Comparison of ENCODE assay signal across 19 cellular contexts in the genomic region with DNA sequence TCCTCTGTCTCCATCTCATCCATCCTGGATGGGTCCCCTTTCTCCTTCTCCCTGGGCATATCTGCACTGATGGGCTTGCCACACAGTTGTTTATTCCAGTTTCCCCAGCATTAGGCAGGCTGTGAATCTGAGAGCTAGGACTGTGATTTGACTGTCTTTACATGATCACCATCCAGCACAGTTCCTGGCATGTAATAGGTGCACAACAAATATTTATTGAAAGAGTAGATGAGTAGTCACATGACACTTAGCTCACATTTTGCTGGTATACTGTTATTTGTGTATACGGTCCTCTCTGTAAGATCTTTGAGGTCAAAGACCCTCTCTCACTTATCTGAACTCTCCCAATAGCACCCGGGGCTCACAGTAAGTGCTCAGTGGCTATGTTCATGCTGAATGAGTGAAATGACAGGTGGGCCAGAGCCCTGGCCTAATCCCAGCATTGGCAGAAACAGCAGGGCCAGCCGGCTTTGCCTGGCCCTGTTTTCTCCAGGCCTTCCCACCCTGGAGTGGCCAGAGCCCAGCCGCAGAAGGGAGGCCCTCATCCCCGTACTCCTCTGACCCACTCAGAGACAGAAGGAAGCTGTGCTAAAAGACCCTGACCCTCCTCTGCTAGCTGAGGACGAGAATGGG. TPM values are rescaled to one million over a fixed set of nuclear protein-coding genes. Genes with fewer than 3 reads are reported as not detected.
A peak's percentile ranks its signal among the peaks of the same experiment; 100 is the strongest.
DNase-seq lines count a peak whose midpoint lies in the region; ATAC-seq, FAIRE-seq and TF ChIP-seq lines count a peak whose summit lies in the region.
"Had no signal": no experiment of that assay in that cellular context is flagged by ENCODE, and none has a peak within 500 bp of the region (broad histone marks: within the 10 kb centered on the region; RNA-seq: fewer than 3 reads in every experiment).

No MANE protein-coding gene starts in this region.

- no peak for TF ChIP-seq EP300 in K562 (IDR thresholded peaks at IDR 0.05; ENCODE audit: low read length)
- no peak for TF ChIP-seq EP300 in SK-N-SH (IDR thresholded peaks at IDR 0.05; ENCODE audit: borderline replicate concordance in 1 of 2, low read depth in 1 of 2, low read length in 1 of 2)

- peak overlapping the region; percentile 10 for H3K27ac Mint-ChIP-seq in stimulated activated effector memory CD8-positive, alpha-beta T cell treated with anti-CD3 and anti-CD28 coated beads, Interleukin-12 subunit alpha, Interleukin-12 subunit beta, amount 100 ng/mL, for 72 hours
- H3K27ac Mint-ChIP-seq: GM23338, HFFc6 had no signal

- peaks cover 15% of the 10 kb centered on the region for H3F3A ChIP-seq in SK-N-SH (replicated peaks; ENCODE audit: insufficient read depth)

- H3K4me1 Mint-ChIP-seq in stimulated activated effector memory CD8-positive, alpha-beta T cell treated with anti-CD3 and anti-CD28 coated beads, Interleukin-12 subunit alpha, Interleukin-12 subunit beta, amount 100 ng/mL, for 72 hours, result no peaks in the 10 kb centered on the region

- CTCF ChIA-PET in HEK293 (lab: Yijun Ruan, JAX), result interaction anchor here (0.6 to 1.4 kb wide), 3 partner anchors 56 to 596 kb away, joined by 3 to 7 read pairs (median 6); no protein-coding TSS in a partner anchor
- CTCF ChIA-PET in K562 (lab: Yijun Ruan, JAX; ENCODE audit: low intra/inter-chr PET ratio), result no interaction called here
- CTCF ChIA-PET in SK-N-SH (lab: Yijun Ruan, JAX), result interaction anchor here (0.9 to 16.9 kb wide), 4 partner anchors 17 to 146 kb away, joined by 3 to 299 read pairs (median 40); partner anchors contain the start of genes BAHD1, CCDC9B and INAFM2

- intact Hi-C loops in K562 (cut with micrococcal nuclease), result loop anchor here (5.0 kb wide), 2 partner anchors 67 to 102 kb away; partner anchors contain the start of genes DISP2 and INAFM2

- POLR2A ChIA-PET in HEK293 (lab: Yijun Ruan, JAX) (interaction anchor here (0.8 kb wide), 1 partner anchor 19 kb away, joined by 3 read pairs; the partner anchor contains the start of gene IVD), K562 (lab: Yijun Ruan, JAX) (interaction anchor here (1.1 to 3.7 kb wide), 4 partner anchors 11 to 71 kb away, joined by 3 to 16 read pairs (median 3); no protein-coding TSS in a partner anchor), SK-N-SH (lab: Yijun Ruan, JAX) (interaction anchor here (1.0 kb wide), 1 partner anchor 85 kb away, joined by 3 read pairs; no protein-coding TSS in a partner anchor)

- 64% methylated on average over 6 of the region's 6 CpGs for WGBS in K562 (ENCODE audit: insufficient coverage, low coverage, missing lambda C conversion rate)
- WGBS in SK-N-SH (ENCODE audit: low lambda C conversion rate), result 69% methylated on average over 4 of the region's 6 CpGs

- no peak overlapping the region for H2AFZ ChIP-seq in K562 (ENCODE audit: low read depth, low read length)
- H2AFZ ChIP-seq in osteoblast (ENCODE audit: low read length), result no peak overlapping the region
- no peak overlapping the region for H2AFZ ChIP-seq in SK-N-SH (ENCODE audit: low read depth)
- H2AFZ ChIP-seq: GM23338 had no signal

- no peaks in the 10 kb centered on the region for H3K27me3 ChIP-seq in K562 (ENCODE audit: control insufficient read depth in 2 of 2, insufficient read depth in 2 of 2, low read length in 2 of 2)
- H3K27me3 ChIP-seq in osteoblast (ENCODE audit: insufficient read depth, low read length), result peaks cover 5% of the 10 kb centered on the region
- no peaks in the 10 kb centered on the region for H3K27me3 ChIP-seq in SK-N-SH (ENCODE audit: insufficient read depth)
- H3K27me3 ChIP-seq: BLaER1 had no signal

- TF ChIP-seq POLR2A in K562 (conservative IDR thresholded peaks at IDR 0.05), result no peak

- no peak for TF ChIP-seq RAD21 in K562 (CRISPR knock-in tag; conservative IDR thresholded peaks at IDR 0.05 in 1 of 2, IDR thresholded peaks at IDR 0.05 in 1 of 2)
- TF ChIP-seq RAD21 in SK-N-SH (IDR thresholded peaks at IDR 0.05; ENCODE audit: low read length), result no peak

- no peaks in the 10 kb centered on the region for H3K9me3 Mint-ChIP-seq in stimulated activated effector memory CD8-positive, alpha-beta T cell treated with anti-CD3 and anti-CD28 coated beads, Interleukin-12 subunit alpha, Interleukin-12 subunit beta, amount 100 ng/mL, for 72 hours
- H3K9me3 Mint-ChIP-seq: GM23338, HFFc6 had no signal

- no peak for ATAC-seq in K562
- no peak for ATAC-seq in stimulated activated effector memory CD8-positive, alpha-beta T cell treated with anti-CD3 and anti-CD28 coated beads, Interleukin-12 subunit alpha, Interleukin-12 subunit beta, amount 100 ng/mL, for 72 hours
- ATAC-seq: GM23338 had no signal

- H3K9me2 ChIP-seq in SK-N-SH, result no peaks in the 10 kb centered on the region

- in situ Hi-C loops in K562 (cut with MboI), result loop anchor here (5.0 to 10.0 kb wide), 3 partner anchors 77 to 370 kb away; no protein-coding TSS in a partner anchor

- H3K36me3 Mint-ChIP-seq in stimulated activated effector memory CD8-positive, alpha-beta T cell treated with anti-CD3 and anti-CD28 coated beads, Interleukin-12 subunit alpha, Interleukin-12 subunit beta, amount 100 ng/mL, for 72 hours, result no peaks in the 10 kb centered on the region

- H3K4me3 ChIP-seq in HEK293 (ENCODE audit: low read depth, low read length) (no peak overlapping the region), K562 (no peak overlapping the region), osteoblast (ENCODE audit: insufficient read depth, low read length) (no peak overlapping the region), SK-N-SH (ENCODE audit: low read depth in 2 of 2, low read length in 1 of 2) (no peak overlapping the region)
- H3K4me3 ChIP-seq: BLaER1, GM23338 had no signal

- H3K9me3 ChIP-seq in HEK293 (ENCODE audit: control insufficient read depth, insufficient read depth, low read depth, low read length) (no peaks in the 10 kb centered on the region), K562 (replicated peaks; ENCODE audit: control insufficient read depth, insufficient read depth, low read depth, low read length) (no peaks in the 10 kb centered on the region), osteoblast (ENCODE audit: low read depth, low read length) (no peaks in the 10 kb centered on the region), SK-N-SH (no peaks in the 10 kb centered on the region)
- H3K9me3 ChIP-seq: BLaER1 had no signal

- H3K36me3 ChIP-seq in HEK293 (ENCODE audit: control insufficient read depth in 2 of 2, insufficient read depth in 1 of 2, low read length in 2 of 2) (no peaks in the 10 kb centered on the region; a peak in 1 of 3 replicates), K562 (ENCODE audit: control insufficient read depth, insufficient read depth, low read length) (no peaks in the 10 kb centered on the region), osteoblast (ENCODE audit: insufficient read depth, low read length) (no peaks in the 10 kb centered on the region), SK-N-SH (replicated peaks in 1 of 2; ENCODE audit: control insufficient read depth in 1 of 2, insufficient read depth in 2 of 2, low read length in 1 of 2) (no peaks in the 10 kb centered on the region)
- H3K36me3 ChIP-seq: BLaER1 had no signal

- FAIRE-seq in K562 (lab: Jason Lieb, UNC), result no peak
- FAIRE-seq: H54, HTR-8/SVneo had no signal

- no peaks in the 10 kb centered on the region for H4K20me1 ChIP-seq in K562 (replicated peaks; ENCODE audit: control insufficient read depth, insufficient read depth, low read length)
- peaks cover 5% of the 10 kb centered on the region for H4K20me1 ChIP-seq in osteoblast (ENCODE audit: insufficient read depth, low read length)
- no peaks in the 10 kb centered on the region for H4K20me1 ChIP-seq in SK-N-SH (ENCODE audit: insufficient read depth)

- no TSS peak for BruUV-seq in K562 (replicated peaks; lab: Mats Ljungman, UMichigan)

- DNase-seq in K562 (ENCODE audit: extremely low read depth in 1 of 4, low spot score in 3 of 4) (no peak), osteoblast (ENCODE audit: insufficient read length, low spot score, missing footprints) (peak; percentile 32), NCI-H146 (lab: John Stamatoyannopoulos, UW) (no peak), SK-N-SH (no peak)
- no peak for DNase-seq in stimulated activated effector memory CD8-positive, alpha-beta T cell treated with anti-CD3 and anti-CD28 coated beads, Interleukin-12 subunit alpha, Interleukin-12 subunit beta, amount 100 ng/mL, for 72 hours (ENCODE audit: low spot score in 2 of 2)
- DNase-seq in stimulated activated CD4-positive, alpha-beta T cell treated with anti-CD3 and anti-CD28 coated beads, Interleukin-15, amount 100 ng/mL, for 24 hours, result no peak
- DNase-seq: 8988T; Calu3; CD4-positive, alpha-beta memory T cell; DMS79 treated with DMSO at 0.1 percent for 48 hours; GF-D8; HCEC 1CT; HFFc6 had no signal

- H3K4me1 ChIP-seq in HEK293 (ENCODE audit: control insufficient read depth, insufficient read depth, low read length) (no peaks in the 10 kb centered on the region; the same call in 1 of the 2 replicates), K562 (replicated peaks in 1 of 2; ENCODE audit: control insufficient read depth in 2 of 2, insufficient read depth in 2 of 2, low read length in 2 of 2) (peaks cover 14 to 41% of the 10 kb centered on the region in 2 experiments; a peak in 4 of 5 replicates), osteoblast (ENCODE audit: insufficient read depth, low read length) (peaks cover 9% of the 10 kb centered on the region), SK-N-SH (ENCODE audit: control insufficient read depth in 1 of 2, insufficient read depth in 2 of 2, low read depth in 1 of 2, low read length in 1 of 2) (peaks cover 0 to 20% of the 10 kb centered on the region in 2 experiments; a peak in 1 of 4 replicates)

- no peaks in the 10 kb centered on the region for H3K9me1 ChIP-seq in K562 (ENCODE audit: control insufficient read depth, insufficient read depth, low read length)

- H3K4me2 ChIP-seq in K562 (ENCODE audit: insufficient read depth, low read length), result no peak overlapping the region
- no peak overlapping the region for H3K4me2 ChIP-seq in osteoblast (ENCODE audit: insufficient read depth, low read length)
- no peak overlapping the region for H3K4me2 ChIP-seq in SK-N-SH
- H3K4me2 ChIP-seq: BLaER1, GM23338 had no signal

- H3K27ac ChIP-seq in HEK293 (ENCODE audit: extremely low read depth, low read depth, low read length), result no peak overlapping the region
- no peak overlapping the region for H3K27ac ChIP-seq in K562 (ENCODE audit: extremely low read depth, low read depth, low read length)
- no peak overlapping the region for H3K27ac ChIP-seq in osteoblast (ENCODE audit: low read depth, low read length)
- H3K27ac ChIP-seq in SK-N-SH (ENCODE audit: low read depth in 2 of 2, low read length in 1 of 2), result no peak overlapping the region
- H3K27ac ChIP-seq: BLaER1 had no signal

- H3K9ac ChIP-seq in K562 (ENCODE audit: insufficient read depth in 1 of 2, low read depth in 2 of 2, low read length in 2 of 2) (no peak overlapping the region), SK-N-SH (no peak overlapping the region)
- H3K9ac ChIP-seq: BLaER1 had no signal

- H3K79me2 ChIP-seq in K562 (ENCODE audit: control insufficient read depth, insufficient read depth, low read length), result no peaks in the 10 kb centered on the region
- H3K79me2 ChIP-seq in osteoblast (ENCODE audit: insufficient read depth, low read length), result no peaks in the 10 kb centered on the region
- H3K79me2 ChIP-seq in SK-N-SH (ENCODE audit: insufficient read depth), result no peaks in the 10 kb centered on the region

- H3K4me3 Mint-ChIP-seq in stimulated activated effector memory CD8-positive, alpha-beta T cell treated with anti-CD3 and anti-CD28 coated beads, Interleukin-12 subunit alpha, Interleukin-12 subunit beta, amount 100 ng/mL, for 72 hours, result no peak overlapping the region
- H3K4me3 Mint-ChIP-seq: CD14-positive monocyte; CD4-positive, alpha-beta memory T cell; GM23338; HFFc6 had no signal

- no peak for TF ChIP-seq CTCF in HEK293 (tag by site-specific recombination; IDR thresholded peaks at IDR 0.05)
- no peak for TF ChIP-seq CTCF in K562 (IDR thresholded peaks at IDR 0.05 in 2 of 3, conservative IDR thresholded peaks at IDR 0.05 in 1 of 3; ENCODE audit: insufficient read depth in 2 of 3, low read depth in 1 of 3, low read length in 3 of 3)
- TF ChIP-seq CTCF in osteoblast (IDR thresholded peaks at IDR 0.05; ENCODE audit: extremely low read depth, low read depth, low read length), result no peak
- TF ChIP-seq CTCF in SK-N-SH (IDR thresholded peaks at IDR 0.05), result no peak

RNA-seq across cellular contexts. Expression of gene BAHD1, which starts 16.2 kb away (rescaled TPM):
- total RNA-seq in K562 (2011; cell fraction: chromatin; rRNA removed; ENCODE audit: low replicate concordance), result 30.6 and 63.4 TPM in 2 replicates
- 33.2 and 38.7 TPM in 2 replicates for total RNA-seq in K562 (2011; cell fraction: nucleolus; rRNA removed)
- 31.7 and 43.1 TPM in 2 replicates for total RNA-seq in K562 (2011; cell fraction: nucleoplasm; rRNA removed)
- total RNA-seq in K562 (2014; rRNA removed), result 15.2 and 20.8 TPM in 2 replicates
- total RNA-seq in K562 (2014; rRNA removed; fragmentation: Illumina TruSeq; extraction: Trizol), result 9.7 and 10.3 TPM in 2 replicates
- total RNA-seq in K562 (2015; rRNA removed; fragmentation: Illumina TruSeq; extraction: Trizol), result 11.5 and 12.3 TPM in 2 replicates
- total RNA-seq in K562 (2021), result 33.6 and 38.5 TPM in 2 replicates
- polyA plus RNA-seq in K562 (2011; rRNA removed), result 9.7 and 10.6 TPM in 2 replicates
- 9.1 and 16.4 TPM in 2 replicates for polyA plus RNA-seq in K562 (2011; cell fraction: cytosol; rRNA removed)
- polyA plus RNA-seq in K562 (2011; cell fraction: nucleus; rRNA removed), result 27.1 and 43.2 TPM in 2 replicates
- polyA plus RNA-seq in K562 (2012), result 24.0 and 25.8 TPM in 2 replicates
- polyA plus RNA-seq in K562 (2014; fragmentation: Illumina TruSeq; extraction: Trizol), result 18.4 and 26.4 TPM in 2 replicates
- under 1 TPM; 0.55 to 0.80 TPM for polyA plus RNA-seq in K562 (2014; fragmentation: Nextera tagmentation; extraction: Ambion mirVana)
- 19.0 and 19.4 TPM in 2 replicates for polyA plus RNA-seq in K562 (2014; rRNA removed)
- 7.1 and 10.0 TPM in 2 replicates for polyA minus RNA-seq in K562 (2011; rRNA and poly(A)+ RNA removed)
- polyA minus RNA-seq in K562 (2011; cell fraction: cytosol; rRNA and poly(A)+ RNA removed), result 12.7 TPM in 2 replicates
- polyA minus RNA-seq in K562 (2011; cell fraction: nucleus; rRNA and poly(A)+ RNA removed), result 10.5 and 12.2 TPM in 2 replicates
- 10.0 and 10.5 TPM in 2 replicates for total RNA-seq in osteoblast
- 4.7 and 5.5 TPM in 2 replicates for polyA plus RNA-seq in SK-N-SH (2012; rRNA removed)
- polyA plus RNA-seq in SK-N-SH (2012; cell fraction: cytosol; rRNA removed), result 3.5 and 5.2 TPM in 2 replicates
- polyA plus RNA-seq in SK-N-SH (2012; cell fraction: nucleus; rRNA removed), result 20.7 and 22.9 TPM in 2 replicates

RNA-seq across cellular contexts. Expression of gene IVD, which starts 19.0 kb away (rescaled TPM):
- total RNA-seq in K562 (2011; cell fraction: chromatin; rRNA removed; ENCODE audit: low replicate concordance), result 26.5 and 47.8 TPM in 2 replicates
- total RNA-seq in K562 (2011; cell fraction: nucleolus; rRNA removed), result 16.8 and 18.7 TPM in 2 replicates
- 20.5 and 23.3 TPM in 2 replicates for total RNA-seq in K562 (2011; cell fraction: nucleoplasm; rRNA removed)
- total RNA-seq in K562 (2014; rRNA removed), result 2.5 and 3.0 TPM in 2 replicates
- 2.2 and 2.4 TPM in 2 replicates for total RNA-seq in K562 (2014; rRNA removed; fragmentation: Illumina TruSeq; extraction: Trizol)
- 1.5 and 2.0 TPM in 2 replicates for total RNA-seq in K562 (2015; rRNA removed; fragmentation: Illumina TruSeq; extraction: Trizol)
- 3.6 and 5.6 TPM in 2 replicates for total RNA-seq in K562 (2021)
- polyA plus RNA-seq in K562 (2011; rRNA removed), result 4.5 and 6.9 TPM in 2 replicates
- polyA plus RNA-seq in K562 (2011; cell fraction: cytosol; rRNA removed), result 2.1 and 4.2 TPM in 2 replicates
- 10.5 and 14.0 TPM in 2 replicates for polyA plus RNA-seq in K562 (2011; cell fraction: nucleus; rRNA removed)
- polyA plus RNA-seq in K562 (2012), result 1.4 and 3.7 TPM in 2 replicates
- 1.1 and 1.4 TPM in 2 replicates for polyA plus RNA-seq in K562 (2014; fragmentation: Illumina TruSeq; extraction: Trizol)
- polyA plus RNA-seq in K562 (2014; fragmentation: Nextera tagmentation; extraction: Ambion mirVana), result under 1 TPM; 0.15 to 0.45 TPM
- polyA plus RNA-seq in K562 (2014; rRNA removed), result 2.9 and 3.5 TPM in 2 replicates
- 5.8 and 10.9 TPM in 2 replicates for polyA minus RNA-seq in K562 (2011; rRNA and poly(A)+ RNA removed)
- polyA minus RNA-seq in K562 (2011; cell fraction: cytosol; rRNA and poly(A)+ RNA removed), result 3.1 and 4.5 TPM in 2 replicates
- 4.6 and 6.7 TPM in 2 replicates for polyA minus RNA-seq in K562 (2011; cell fraction: nucleus; rRNA and poly(A)+ RNA removed)
- total RNA-seq in osteoblast, result 38.6 and 46.3 TPM in 2 replicates
- polyA plus RNA-seq in SK-N-SH (2012; rRNA removed), result 54.2 and 73.8 TPM in 2 replicates
- 36.1 and 49.7 TPM in 2 replicates for polyA plus RNA-seq in SK-N-SH (2012; cell fraction: cytosol; rRNA removed)
- polyA plus RNA-seq in SK-N-SH (2012; cell fraction: nucleus; rRNA removed), result 81.3 and 112 TPM in 2 replicates

RNA-seq across cellular contexts. Expression of gene KNSTRN, which starts 42.1 kb away (rescaled TPM):
- total RNA-seq in K562 (2011; cell fraction: chromatin; rRNA removed; ENCODE audit: low replicate concordance), result 84.3 and 130 TPM in 2 replicates
- total RNA-seq in K562 (2011; cell fraction: nucleolus; rRNA removed), result 50.7 and 57.5 TPM in 2 replicates
- 75.5 and 94.3 TPM in 2 replicates for total RNA-seq in K562 (2011; cell fraction: nucleoplasm; rRNA removed)
- total RNA-seq in K562 (2014; rRNA removed) (51.4 and 62.3 TPM in 2 replicates), K562 (2014; rRNA removed; fragmentation: Illumina TruSeq; extraction: Trizol) (88.2 and 99.8 TPM in 2 replicates), K562 (2015; rRNA removed; fragmentation: Illumina TruSeq; extraction: Trizol) (85.8 and 87.3 TPM in 2 replicates), K562 (2021) (64.3 and 65.7 TPM in 2 replicates), osteoblast (19.9 and 28.6 TPM in 2 replicates)
- polyA plus RNA-seq in K562 (2011; rRNA removed) (59.7 and 80.0 TPM in 2 replicates), K562 (2014; fragmentation: Illumina TruSeq; extraction: Trizol) (74.7 and 75.0 TPM in 2 replicates), K562 (2014; fragmentation: Nextera tagmentation; extraction: Ambion mirVana) (10 to 100 TPM; 48.7 to 66.3 TPM), K562 (2014; rRNA removed) (61.9 and 63.9 TPM in 2 replicates), SK-N-SH (2012; rRNA removed) (25.5 and 29.5 TPM in 2 replicates)
- polyA plus RNA-seq in K562 (2011; cell fraction: cytosol; rRNA removed), result 30.2 and 32.2 TPM in 2 replicates
- 38.3 and 42.7 TPM in 2 replicates for polyA plus RNA-seq in K562 (2011; cell fraction: nucleus; rRNA removed)
- polyA plus RNA-seq in K562 (2012), result 31.8 and 42.4 TPM in 2 replicates
- 111 and 131 TPM in 2 replicates for polyA minus RNA-seq in K562 (2011; rRNA and poly(A)+ RNA removed)
- 29.8 and 39.7 TPM in 2 replicates for polyA minus RNA-seq in K562 (2011; cell fraction: cytosol; rRNA and poly(A)+ RNA removed)
- polyA minus RNA-seq in K562 (2011; cell fraction: nucleus; rRNA and poly(A)+ RNA removed), result 19.1 and 47.0 TPM in 2 replicates
- 33.2 and 34.0 TPM in 2 replicates for polyA plus RNA-seq in SK-N-SH (2012; cell fraction: cytosol; rRNA removed)
- polyA plus RNA-seq in SK-N-SH (2012; cell fraction: nucleus; rRNA removed), result 15.8 and 23.6 TPM in 2 replicates

RNA-seq across cellular contexts. Expression of gene CHST14, which starts 46.2 kb away (rescaled TPM):
- 4.2 and 14.3 TPM in 2 replicates for total RNA-seq in K562 (2011; cell fraction: chromatin; rRNA removed; ENCODE audit: low replicate concordance)
- 18.7 and 22.0 TPM in 2 replicates for total RNA-seq in K562 (2011; cell fraction: nucleolus; rRNA removed)
- total RNA-seq in K562 (2011; cell fraction: nucleoplasm; rRNA removed), result 17.9 and 21.1 TPM in 2 replicates
- 4.0 and 5.6 TPM in 2 replicates for total RNA-seq in K562 (2014; rRNA removed)
- total RNA-seq in K562 (2014; rRNA removed; fragmentation: Illumina TruSeq; extraction: Trizol), result 2.3 and 2.5 TPM in 2 replicates
- 4.6 TPM in 2 replicates for total RNA-seq in K562 (2015; rRNA removed; fragmentation: Illumina TruSeq; extraction: Trizol)
- 11.2 and 12.1 TPM in 2 replicates for total RNA-seq in K562 (2021)
- 4.5 and 6.4 TPM in 2 replicates for polyA plus RNA-seq in K562 (2011; rRNA removed)
- 6.6 and 8.1 TPM in 2 replicates for polyA plus RNA-seq in K562 (2011; cell fraction: cytosol; rRNA removed)
- 4.8 and 5.2 TPM in 2 replicates for polyA plus RNA-seq in K562 (2011; cell fraction: nucleus; rRNA removed)
- 12.0 and 17.1 TPM in 2 replicates for polyA plus RNA-seq in K562 (2012)
- 6.3 and 7.5 TPM in 2 replicates for polyA plus RNA-seq in K562 (2014; fragmentation: Illumina TruSeq; extraction: Trizol)
- 1 to 10 TPM; 1.6 to 2.3 TPM for polyA plus RNA-seq in K562 (2014; fragmentation: Nextera tagmentation; extraction: Ambion mirVana)
- 3.9 and 4.8 TPM in 2 replicates for polyA plus RNA-seq in K562 (2014; rRNA removed)
- 3.1 TPM in 2 replicates for polyA minus RNA-seq in K562 (2011; rRNA and poly(A)+ RNA removed)
- 6.2 and 11.7 TPM in 2 replicates for polyA minus RNA-seq in K562 (2011; cell fraction: cytosol; rRNA and poly(A)+ RNA removed)
- polyA minus RNA-seq in K562 (2011; cell fraction: nucleus; rRNA and poly(A)+ RNA removed), result 2.7 and 3.8 TPM in 2 replicates
- 13.4 and 13.6 TPM in 2 replicates for total RNA-seq in osteoblast
- polyA plus RNA-seq in SK-N-SH (2012; rRNA removed), result 34.2 and 43.2 TPM in 2 replicates
- polyA plus RNA-seq in SK-N-SH (2012; cell fraction: cytosol; rRNA removed), result 24.9 and 34.3 TPM in 2 replicates
- 20.4 and 24.0 TPM in 2 replicates for polyA plus RNA-seq in SK-N-SH (2012; cell fraction: nucleus; rRNA removed)
